8 cellular contexts compared by ENCODE assay signal in genomic region chr1:92961896-92962752, GRCh38. TPM values are rescaled to one million over a fixed set of nuclear protein-coding genes. Genes with fewer than 3 reads are reported as not detected.
DNase-seq lines count a peak whose midpoint lies in the region; ATAC-seq, FAIRE-seq and TF ChIP-seq lines count a peak whose summit lies in the region.

No MANE protein-coding gene starts in this region.

- no peaks in the 10 kb centered on the region for H4K20me1 ChIP-seq in HepG2 (ENCODE audit: insufficient read depth, low read length)

- no peaks in the 10 kb centered on the region for H3K4me1 ChIP-seq in ES-I3 (ENCODE audit: insufficient read depth, low read length)
- H3K4me1 ChIP-seq in HepG2 (ENCODE audit: insufficient read depth, low read length) = peaks cover 63% of the 10 kb centered on the region

- 2% methylated on average over 19 of the region's 32 CpGs for WGBS in HepG2 (ENCODE audit: low lambda C conversion rate)

- H3K36me3 ChIP-seq in ES-I3 (ENCODE audit: insufficient read depth, low read length) (no peaks in the 10 kb centered on the region), WERI-Rb-1 (peaks cover 3% of the 10 kb centered on the region; the same call in 1 of the 2 replicates), HepG2 (replicated peaks in 1 of 2; ENCODE audit: control insufficient read depth in 1 of 2, insufficient read depth in 2 of 2, low read length in 2 of 2) (no peaks in the 10 kb centered on the region)

- peak; percentile 59 for ATAC-seq in GM21576 (IDR thresholded peaks at IDR 0.05; ENCODE audit: unreplicated experiment)
- no peak for ATAC-seq in HepG2

- 0 out of 2 replicates have a peak, but pooled peaks have one; percentile 23 for TF ChIP-seq RAD21 in HepG2 (CRISPR knock-in tag; IDR thresholded peaks at IDR 0.05)

- H3K4me3 ChIP-seq in WERI-Rb-1 (ENCODE audit: low read depth, low read length) (peak overlapping the region; percentile 53), HepG2 (replicated peaks in 1 of 3; ENCODE audit: insufficient read depth in 1 of 3, low read depth in 2 of 3, low read length in 3 of 3) (peak overlapping the region; percentile 84 to 89 (median 89))

- H3K79me2 ChIP-seq in HepG2 (ENCODE audit: insufficient read depth, low read length) = peaks cover 19% of the 10 kb centered on the region

- H2AFZ ChIP-seq in HepG2 (ENCODE audit: low read length) = no peak overlapping the region

- POLR2A ChIA-PET in HepG2 (lab: Yijun Ruan, JAX) = interaction anchor here (0.7 to 3.6 kb wide), 7 partner anchors 11 to 1423 kb away, joined by 3 to 40 read pairs (median 5); partner anchors contain the start of genes MTF2 and RPL5

- FAIRE-seq in HepG2 (lab: Jason Lieb, UNC) = no peak

- peak overlapping the region; percentile 82 for H3K4me2 ChIP-seq in HepG2 (ENCODE audit: low read depth, low read length)

- H3K9ac ChIP-seq in ES-I3 (ENCODE audit: low read depth, low read length) (peak overlapping the region; percentile 69), HepG2 (ENCODE audit: insufficient read depth, low read depth, low read length) (peak overlapping the region; percentile 79)

- no peak for TF ChIP-seq POLR2A in HepG2 (IDR thresholded peaks at IDR 0.05; ENCODE audit: insufficient read depth in 1 of 2, low read depth in 2 of 2, low read length in 2 of 2)

- H3K27me3 ChIP-seq in WERI-Rb-1 (ENCODE audit: insufficient read depth, low read depth, severe bottlenecking) (no peaks in the 10 kb centered on the region), HepG2 (ENCODE audit: control insufficient read depth in 1 of 2, insufficient read depth in 2 of 2, low read length in 2 of 2) (peaks cover 2 to 13% of the 10 kb centered on the region in 2 experiments; a peak in 2 of 5 replicates)

- TF ChIP-seq EP300 in HepG2 (IDR thresholded peaks at IDR 0.05; ENCODE audit: low read depth in 2 of 2, low read length in 2 of 2) (no peak), HepG2 (CRISPR knock-in tag; IDR thresholded peaks at IDR 0.05; ENCODE audit: borderline replicate concordance) (0 out of 2 replicates have a peak, but pooled peaks have one; percentile 5)

- CTCF ChIA-PET in HepG2 (lab: Yijun Ruan, JAX; ENCODE audit: low intra/inter-chr PET ratio, low total read pairs) = interaction anchor here (1.2 to 3.7 kb wide), 3 partner anchors 11 to 103 kb away, joined by 4 to 70 read pairs (median 11); no protein-coding TSS in a partner anchor

- H3K27ac ChIP-seq in WERI-Rb-1 (peak overlapping the region; percentile 90), HepG2 (ENCODE audit: extremely low read length, insufficient read depth, low read length) (peak overlapping the region; percentile 78)

- DNase-seq in HuH-7 (ENCODE audit: low spot score) (peak; percentile 24), WERI-Rb-1 (no peak), HepG2 (ENCODE audit: low spot score) (peak; percentile 22), COLO829 (ENCODE audit: low spot score) (no peak)
- DNase-seq in central memory CD4-positive, alpha-beta T cell = peak; percentile 86
- peak; percentile 26 to 63 (median 44) for DNase-seq in stimulated activated CD4-positive, alpha-beta T cell treated with anti-CD3 and anti-CD28 coated beads, TNF-alpha, amount 100 ng/mL, for 4 hours (ENCODE audit: low read depth in 3 of 3)

- TF ChIP-seq CTCF in WERI-Rb-1 (IDR thresholded peaks at IDR 0.05; ENCODE audit: low read depth, low read length) (no peak), HepG2 (CRISPR knock-in tag; IDR thresholded peaks at IDR 0.05) (no peak)

- in situ Hi-C loops in HepG2 (cut with HindIII; ENCODE audit: extremely low pct_ligation_motif_present, low pct_unique_long_range_greater_than_20kb) = no loop called here

- H3K9me3 ChIP-seq in ES-I3 (ENCODE audit: control insufficient read depth, insufficient read depth, low read length) (no peaks in the 10 kb centered on the region), WERI-Rb-1 (ENCODE audit: severe bottlenecking) (no peaks in the 10 kb centered on the region), HepG2 (ENCODE audit: low read length) (no peaks in the 10 kb centered on the region)

- intact Hi-C loops in HepG2 (cut with micrococcal nuclease; ENCODE audit: unreplicated experiment) = loop anchor here (1.0 kb wide), 1 partner anchor 32 kb away; no protein-coding TSS in a partner anchor

- BruUV-seq in HepG2 (replicated peaks; lab: Mats Ljungman, UMichigan) = TSS peak; percentile 85

TF ChIP-seq in HepG2, 621 proteins besides CTCF, POLR2A, EP300 and RAD21 (continues in another document):
- TF ChIP-seq PHF8 (CRISPR knock-in tag; IDR thresholded peaks at IDR 0.05) (peak; percentile 10; the same call in 1 of the 2 replicates), MEIS2 (CRISPR knock-in tag; IDR thresholded peaks at IDR 0.05) (0 out of 2 replicates have a peak, but pooled peaks have one; percentile 7), YEATS4 (CRISPR knock-in tag; IDR thresholded peaks at IDR 0.05; ENCODE audit: borderline replicate concordance) (peak; percentile 66; the same call in 1 of the 2 replicates), SALL2 (CRISPR knock-in tag; IDR thresholded peaks at IDR 0.05) (peak; percentile 14; the same call in 1 of the 2 replicates), IKZF4 (CRISPR knock-in tag; IDR thresholded peaks at IDR 0.05; ENCODE audit: borderline replicate concordance, low read depth, not compliant biosample characterization) (no peak), TBX2 (CRISPR knock-in tag; IDR thresholded peaks at IDR 0.05; ENCODE audit: borderline replicate concordance) (no peak; the same call in 1 of the 2 replicates), MBNL3 (CRISPR knock-in tag; conservative IDR thresholded peaks at IDR 0.05) (no peak), BRD4 (CRISPR knock-in tag; IDR thresholded peaks at IDR 0.05) (0 out of 2 replicates have a peak, but pooled peaks have one; percentile 3), ZSCAN25 (CRISPR knock-in tag; IDR thresholded peaks at IDR 0.05) (peak; percentile 18; the same call in 1 of the 2 replicates), ZNF781 (CRISPR knock-in tag; IDR thresholded peaks at IDR 0.05; ENCODE audit: borderline replicate concordance, not compliant biosample characterization) (peak; percentile 73), MEIS1 (CRISPR knock-in tag; IDR thresholded peaks at IDR 0.05; ENCODE audit: borderline replicate concordance) (0 out of 2 replicates have a peak, but pooled peaks have one; percentile 10), ZNF501 (CRISPR knock-in tag; IDR thresholded peaks at IDR 0.05) (peak; percentile 72; the same call in 1 of the 2 replicates), MYPOP (CRISPR knock-in tag; IDR thresholded peaks at IDR 0.05) (peak; percentile 23; the same call in 1 of the 2 replicates)
- TF ChIP-seq, protein P1, sequence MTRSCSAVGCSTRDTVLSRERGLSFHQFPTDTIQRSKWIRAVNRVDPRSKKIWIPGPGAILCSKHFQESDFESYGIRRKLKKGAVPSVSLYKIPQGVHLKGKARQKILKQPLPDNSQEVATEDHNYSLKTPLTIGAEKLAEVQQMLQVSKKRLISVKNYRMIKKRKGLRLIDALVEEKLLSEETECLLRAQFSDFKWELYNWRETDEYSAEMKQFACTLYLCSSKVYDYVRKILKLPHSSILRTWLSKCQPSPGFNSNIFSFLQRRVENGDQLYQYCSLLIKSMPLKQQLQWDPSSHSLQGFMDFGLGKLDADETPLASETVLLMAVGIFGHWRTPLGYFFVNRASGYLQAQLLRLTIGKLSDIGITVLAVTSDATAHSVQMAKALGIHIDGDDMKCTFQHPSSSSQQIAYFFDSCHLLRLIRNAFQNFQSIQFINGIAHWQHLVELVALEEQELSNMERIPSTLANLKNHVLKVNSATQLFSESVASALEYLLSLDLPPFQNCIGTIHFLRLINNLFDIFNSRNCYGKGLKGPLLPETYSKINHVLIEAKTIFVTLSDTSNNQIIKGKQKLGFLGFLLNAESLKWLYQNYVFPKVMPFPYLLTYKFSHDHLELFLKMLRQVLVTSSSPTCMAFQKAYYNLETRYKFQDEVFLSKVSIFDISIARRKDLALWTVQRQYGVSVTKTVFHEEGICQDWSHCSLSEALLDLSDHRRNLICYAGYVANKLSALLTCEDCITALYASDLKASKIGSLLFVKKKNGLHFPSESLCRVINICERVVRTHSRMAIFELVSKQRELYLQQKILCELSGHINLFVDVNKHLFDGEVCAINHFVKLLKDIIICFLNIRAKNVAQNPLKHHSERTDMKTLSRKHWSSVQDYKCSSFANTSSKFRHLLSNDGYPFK (CRISPR knock-in tag; IDR thresholded peaks at IDR 0.05; ENCODE audit: borderline replicate concordance) = 0 out of 2 replicates have a peak, but pooled peaks have one; percentile 16

RNA-seq across cellular contexts. Expression of gene DIPK1A, which starts 0.9 kb away (rescaled TPM):
- total RNA-seq in HepG2 (2016; rRNA removed; fragmentation: Illumina TruSeq; extraction: Trizol) = 7.7 and 8.4 TPM in 2 replicates
- 1.2 and 1.3 TPM in 2 replicates for total RNA-seq in HepG2 (2016; cell fraction: cytosol; rRNA removed; fragmentation: Illumina TruSeq; extraction: Trizol; ENCODE audit: low read depth)
- total RNA-seq in HepG2 (2016; cell fraction: insoluble cytoplasmic fraction; rRNA removed; fragmentation: Illumina TruSeq; extraction: Trizol) = 7.4 and 8.9 TPM in 2 replicates
- total RNA-seq in HepG2 (2016; cell fraction: membrane; rRNA removed; fragmentation: Illumina TruSeq; extraction: Trizol) = 4.5 and 4.8 TPM in 2 replicates
- total RNA-seq in HepG2 (2016; cell fraction: nucleus; rRNA removed; fragmentation: Illumina TruSeq; extraction: Trizol) = 8.6 and 11.1 TPM in 2 replicates
- polyA plus RNA-seq in HepG2 (2011; rRNA removed) = 7.0 and 8.4 TPM in 2 replicates
- polyA plus RNA-seq in HepG2 (2011; cell fraction: cytosol; rRNA removed) = 3.4 and 7.4 TPM in 2 replicates
- 1.1 and 2.3 TPM in 2 replicates for polyA plus RNA-seq in HepG2 (2011; cell fraction: nucleus; rRNA removed)
- 17.3 and 18.3 TPM in 2 replicates for polyA plus RNA-seq in HepG2 (2012)
- polyA plus RNA-seq in HepG2 (2016; cell fraction: cytosol; fragmentation: Illumina TruSeq; extraction: Trizol; ENCODE audit: low read depth) = 1.4 and 1.6 TPM in 2 replicates
- polyA plus RNA-seq in HepG2 (2016; cell fraction: insoluble cytoplasmic fraction; fragmentation: Illumina TruSeq; extraction: Trizol; ENCODE audit: low read depth) = 11.5 and 12.4 TPM in 2 replicates
- polyA plus RNA-seq in HepG2 (2016; cell fraction: membrane; fragmentation: Illumina TruSeq; extraction: Trizol; ENCODE audit: low read depth) = 4.5 and 4.8 TPM in 2 replicates
- 13.7 and 15.3 TPM in 2 replicates for polyA plus RNA-seq in HepG2 (2016; cell fraction: nucleus; fragmentation: Illumina TruSeq; extraction: Trizol; ENCODE audit: insufficient read depth, low read depth)
- polyA minus RNA-seq in HepG2 (2011; rRNA and poly(A)+ RNA removed; ENCODE audit: low replicate concordance) = 0.37 and 2.1 TPM in 2 replicates
- 6.2 and 6.6 TPM in 2 replicates for polyA minus RNA-seq in HepG2 (2011; cell fraction: cytosol; rRNA and poly(A)+ RNA removed)
- 4.6 and 6.7 TPM in 2 replicates for polyA minus RNA-seq in HepG2 (2011; cell fraction: nucleus; rRNA and poly(A)+ RNA removed)

Comparison
In these comparisons a context has a peak if more than half of its experiments do, and no peak if none do; other contexts are left out.
1. DNase-seq: peak in HuH-7 (single experiment), central memory CD4-positive, alpha-beta T cell (single experiment), HepG2 (single experiment) and stimulated activated CD4-positive, alpha-beta T cell treated with anti-CD3 and anti-CD28 coated beads, TNF-alpha, amount 100 ng/mL, for 4 hours (3 of 3); none in WERI-Rb-1 (single experiment) and COLO829 (single experiment).